ENCODE assay signal across 10 cellular contexts in the genomic region with DNA sequence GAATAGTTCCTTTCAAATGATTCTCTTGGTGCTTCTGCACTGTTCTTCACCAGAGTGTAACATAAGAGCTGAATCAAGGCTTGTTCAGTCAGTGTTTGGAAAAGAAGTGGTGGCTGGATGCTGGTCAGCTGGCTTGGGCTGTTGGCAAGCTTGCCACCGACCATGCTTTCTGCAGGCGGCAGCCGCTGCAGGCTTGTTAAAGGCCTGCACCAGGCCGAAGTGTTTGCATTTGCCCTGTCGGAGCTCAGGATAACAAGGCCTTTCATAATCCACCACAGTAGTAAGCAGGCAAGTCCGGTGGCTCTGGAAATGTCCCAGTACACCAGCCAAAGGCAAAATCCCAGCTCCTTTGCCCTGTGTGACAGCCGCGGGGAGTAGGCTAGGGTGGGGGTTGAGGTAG. TPM values are rescaled to one million over a fixed set of nuclear protein-coding genes. Genes with fewer than 3 reads are reported as not detected.
DNase-seq lines count a peak whose midpoint lies in the region; ATAC-seq lines count a peak whose summit lies in the region.
"Had no signal": no experiment of that assay in that cellular context is flagged by ENCODE, and none has a peak within 500 bp of the region (broad histone marks: within the 10 kb centered on the region; RNA-seq: fewer than 3 reads in every experiment).

No MANE protein-coding gene starts in this region.

- DNase-seq in RPMI7951 (ENCODE audit: low read depth) = peak; percentile 49
- peak; percentile 82 for DNase-seq in Right ventricle myocardium inferior (ENCODE audit: missing footprints)
- DNase-seq in putamen (ENCODE audit: low spot score) = peak; percentile 85
- DNase-seq in NCI-H1436 treated with DMSO at 0.1 percent for 48 hours (lab: John Stamatoyannopoulos, UW) = no peak
- DNase-seq in RPMI8226 = no peak
- DNase-seq: activated gamma-delta T cell treated with Interleukin-2 at 50 U/mL for 16 hours, kidney had no signal

- peak; percentile 13 for ATAC-seq in GM18502 (IDR thresholded peaks at IDR 0.05; ENCODE audit: poor library complexity, unreplicated experiment)
- ATAC-seq in Right ventricle myocardium inferior = peak; percentile 94
- no peak for ATAC-seq in GM21515 (IDR thresholded peaks at IDR 0.05; ENCODE audit: unreplicated experiment)
- ATAC-seq in HG02840 (IDR thresholded peaks at IDR 0.05; ENCODE audit: low FRiP score, unreplicated experiment) = no peak

- intact Hi-C loops in Right ventricle myocardium inferior (cut with DNase I) = loop anchor here (5.0 kb wide), 1 partner anchor 37 kb away; no protein-coding TSS in a partner anchor

RNA-seq across cellular contexts. Expression of gene DAAM1, which starts 26.9 kb away (rescaled TPM):
- total RNA-seq in RPMI7951 (2014; rRNA removed; shearing (Covaris generic)) = 8.7 and 27.4 TPM in 2 replicates
- 120 TPM for total RNA-seq in Right ventricle myocardium inferior

Comparison
In these comparisons a context has a peak if more than half of its experiments do, and no peak if none do; other contexts are left out.
1. ATAC-seq: peak in GM18502 (single experiment) and Right ventricle myocardium inferior (single experiment); none in GM21515 (single experiment) and HG02840 (single experiment).
2. DNase-seq: peak in RPMI7951 (single experiment), Right ventricle myocardium inferior (single experiment) and putamen (single experiment); none in NCI-H1436 treated with DMSO at 0.1 percent for 48 hours (single experiment) and RPMI8226 (single experiment).